Comparison of ENCODE assay signal across 25 cellular contexts in genomic region chr10:62719058-62719457, GRCh38.
"Had no signal": no experiment of that assay in that cellular context is flagged by ENCODE, and none has a peak within 500 bp of the region (broad histone marks: within the 10 kb centered on the region; RNA-seq: fewer than 3 reads in every experiment).

No MANE protein-coding gene starts in this region.

- H3K4me3 ChIP-seq: ascending aorta, body of pancreas, Peyer's patch had no signal

- H3K4me1 ChIP-seq: ascending aorta, body of pancreas, Peyer's patch had no signal

- ATAC-seq: activated CD8-positive, alpha-beta memory T cell treated with anti-CD3 and anti-CD28 coated beads, Interleukin-2, amount 10 ng/mL, durations not matched to agents 7 days and 5 days; activated naive CD4-positive, alpha-beta T cell treated with anti-CD3 and anti-CD28 coated beads, Interleukin-2, amount 50 U/mL, for 72 hours; activated naive CD8-positive, alpha-beta T cell treated with anti-CD3 and anti-CD28 coated beads, Interleukin-2, amount 50 U/mL, for 24 hours; body of pancreas; T-helper 17 cell had no signal

- H3K36me3 ChIP-seq: ascending aorta, Peyer's patch had no signal

- H3K27me3 ChIP-seq: ascending aorta, body of pancreas, Peyer's patch had no signal

- H3K27ac ChIP-seq: ascending aorta, body of pancreas, Peyer's patch had no signal

- DNase-seq: activated B cell treated with CpG ODN at 0.5 μM for 24 hours; activated CD4-positive, alpha-beta T cell treated with anti-CD3 and anti-CD28 coated beads for 1 hour; activated CD4-positive, alpha-beta T cell treated with anti-CD3 and anti-CD28 coated beads, Interleukin-2, amount 10 ng/mL, durations not matched to agents 24 days and 14 days; activated CD4-positive, alpha-beta T cell treated with anti-CD3 and anti-CD28 coated beads, Interleukin-2, amount 50 U/mL, for 48 hours; activated CD8-positive, alpha-beta memory T cell treated with anti-CD3 and anti-CD28 coated beads, Interleukin-2, amount 10 ng/mL, durations not matched to agents 7 days and 5 days; activated effector memory CD4-positive, alpha-beta T cell treated with anti-CD3 and anti-CD28 coated beads, Interleukin-2, amount 50 U/mL, for 16 hours; activated naive CD4-positive, alpha-beta T cell treated with Interleukin-2 at 50 U/mL for 16 hours; activated naive CD8-positive, alpha-beta T cell treated with anti-CD3 and anti-CD28 coated beads, Interleukin-2, amount 50 U/mL, for 24 hours; activated T-cell treated with anti-CD3 and anti-CD28 coated beads, Interleukin-2, amount 50 U/mL, for 24 hours; amniotic stem cell; body of pancreas; central memory CD4-positive, alpha-beta T cell; Karpas-422; NCI-H146; NCI-H187 treated with DMSO at 0.1 percent for 48 hours; NCI-H2081 treated with DMSO at 0.1 percent for 48 hours; NCI-H446; NCI-H524; OCI-M1; Peyer's patch; SHP77; T-helper 17 cell; T-helper 9 cell had no signal

- H3K9me3 ChIP-seq: ascending aorta, body of pancreas, Peyer's patch had no signal
